ENCODE assay signal across 12 cellular contexts in the genomic region with DNA sequence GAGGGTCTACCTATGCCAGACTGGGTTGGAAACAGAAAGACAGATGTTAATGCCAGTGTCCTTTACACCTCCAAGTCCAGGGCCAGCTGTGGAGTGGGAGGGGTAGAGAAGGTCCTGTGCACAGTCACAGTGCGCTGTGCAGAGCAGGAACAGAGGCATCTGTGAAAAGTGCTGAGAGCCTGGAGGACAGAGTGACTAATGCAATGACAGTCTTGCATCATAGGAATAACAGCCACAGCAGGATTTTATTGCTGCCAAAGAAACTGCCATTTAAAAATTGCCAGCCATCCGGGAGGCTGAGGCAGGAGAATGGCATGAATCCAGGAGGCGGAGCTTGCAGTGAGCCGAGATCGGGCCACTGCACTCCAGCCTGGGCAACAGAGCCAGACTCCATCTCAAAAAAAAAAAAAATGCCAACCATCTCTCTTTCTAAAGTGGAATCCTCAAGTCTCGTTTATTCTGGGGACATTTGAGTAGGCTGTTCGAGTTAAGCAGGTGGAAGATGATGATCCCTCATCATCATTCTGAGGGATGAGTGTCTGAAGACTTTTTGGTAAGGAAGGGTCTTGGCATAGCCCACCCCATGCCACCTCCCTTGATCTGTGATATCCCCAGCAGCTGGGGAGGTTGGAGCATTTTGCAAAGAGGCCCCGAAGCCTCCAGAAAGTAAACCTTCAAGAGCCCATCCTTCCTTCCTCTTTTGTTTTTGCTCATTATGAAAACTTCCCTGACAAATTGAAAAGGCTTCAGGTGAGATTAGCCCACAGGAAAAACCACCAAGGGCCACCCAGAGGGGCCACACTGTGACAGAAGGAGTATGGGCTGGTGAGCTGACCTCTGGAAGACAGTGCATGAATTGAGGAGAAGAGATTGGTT. TPM values are rescaled to one million over a fixed set of nuclear protein-coding genes. Genes with fewer than 3 reads are reported as not detected.
DNase-seq lines count a peak whose midpoint lies in the region; ATAC-seq, FAIRE-seq and TF ChIP-seq lines count a peak whose summit lies in the region.
"Had no signal": no experiment of that assay in that cellular context is flagged by ENCODE, and none has a peak within 500 bp of the region (broad histone marks: within the 10 kb centered on the region; RNA-seq: fewer than 3 reads in every experiment).

No MANE protein-coding gene starts in this region.

- no peak overlapping the region for H3K27ac ChIP-seq in breast epithelium
- no peak overlapping the region for H3K27ac ChIP-seq in hepatocyte

- H3K27me3 ChIP-seq in breast epithelium (no peaks in the 10 kb centered on the region), hepatocyte (peaks cover 5% of the 10 kb centered on the region)

- H3K36me3 ChIP-seq in breast epithelium (no peaks in the 10 kb centered on the region), hepatocyte (replicated peaks; ENCODE audit: insufficient read depth, low read depth) (no peaks in the 10 kb centered on the region)
- H3K36me3 ChIP-seq: HAP-1 had no signal

- no TSS peak for BruUV-seq in MCF 10A (replicated peaks; lab: Mats Ljungman, UMichigan)

- no peak for TF ChIP-seq POLR2A in breast epithelium (IDR thresholded peaks at IDR 0.05)

- H3K27ac Mint-ChIP-seq in MCF 10A (ENCODE audit: low read depth, unreplicated experiment) = no peak overlapping the region

- no peak overlapping the region for H2AFZ ChIP-seq in hepatocyte

- no peak for ATAC-seq in GM19328 (IDR thresholded peaks at IDR 0.05; ENCODE audit: unreplicated experiment)

- H3K36me3 Mint-ChIP-seq in MCF 10A (ENCODE audit: insufficient read depth, unreplicated experiment) = no peaks in the 10 kb centered on the region

- no peaks in the 10 kb centered on the region for H3K9me2 ChIP-seq in hepatocyte (replicated peaks; ENCODE audit: insufficient read depth)

- H3K9me3 ChIP-seq in breast epithelium = no peaks in the 10 kb centered on the region
- H3K9me3 ChIP-seq in hepatocyte (ENCODE audit: low read depth) = no peaks in the 10 kb centered on the region
- H3K9me3 ChIP-seq: HAP-1 had no signal

- no peaks in the 10 kb centered on the region for H3K79me2 ChIP-seq in hepatocyte

- CTCF ChIA-PET in MCF 10A (lab: Yijun Ruan, JAX) = interaction anchor here (0.9 to 1.0 kb wide), 3 partner anchors 9 to 146 kb away, joined by 3 to 4 read pairs (median 3); a partner anchor contains a TSS

- H3K4me1 ChIP-seq in breast epithelium (no peaks in the 10 kb centered on the region), hepatocyte (ENCODE audit: insufficient read depth) (peaks cover 3% of the 10 kb centered on the region)
- H3K4me1 ChIP-seq: HAP-1 had no signal

- no peaks in the 10 kb centered on the region for H3K4me1 Mint-ChIP-seq in MCF 10A (ENCODE audit: insufficient read depth, unreplicated experiment)

- H3K9me3 Mint-ChIP-seq in MCF 10A (ENCODE audit: unreplicated experiment) = no peaks in the 10 kb centered on the region

- no peak overlapping the region for H3K4me3 ChIP-seq in breast epithelium
- H3K4me3 ChIP-seq in hepatocyte = no peak overlapping the region
- H3K4me3 ChIP-seq: HAP-1 had no signal

- WGBS in hepatocyte (ENCODE audit: low lambda C conversion rate, missing lambda C conversion rate) = 73% methylated on average over 8 of the region's 8 CpGs

- H3K4me3 Mint-ChIP-seq in MCF 10A (ENCODE audit: unreplicated experiment) = no peak overlapping the region

- H3K4me2 ChIP-seq in hepatocyte = no peak overlapping the region

- intact Hi-C loops in MCF 10A (cut with micrococcal nuclease) = no loop called here
- intact Hi-C loops in breast epithelium (cut with DNase I; ENCODE audit: low total_unique reads) = no loop called here

- peak; percentile 74 for DNase-seq in MCF 10A (ENCODE audit: unreplicated experiment)
- no peak for DNase-seq in breast epithelium (ENCODE audit: low spot score in 2 of 2)
- peak; percentile 31 for DNase-seq in RKO (ENCODE audit: low spot score)
- peak; percentile 66 for DNase-seq in hepatocyte (ENCODE audit: low spot score)
- peak; percentile 73 for DNase-seq in urothelium cell line (ENCODE audit: low spot score)
- DNase-seq in COLO829 (ENCODE audit: low spot score) = no peak
- no peak for DNase-seq in activated CD4-positive, alpha-beta T cell treated with anti-CD3 and anti-CD28 coated beads, Interleukin-2, amount 50 U/mL, for 1 hour
- DNase-seq: posterior cingulate gyrus had no signal

- POLR2A ChIA-PET in MCF 10A (lab: Yijun Ruan, JAX) = interaction anchor here (1.2 kb wide), 1 partner anchor 25 kb away, joined by 3 read pairs; no protein-coding TSS in a partner anchor

- no peak for FAIRE-seq in urothelium cell line (lab: Jason Lieb, UNC)
- FAIRE-seq: colon had no signal

- H3K27me3 Mint-ChIP-seq in MCF 10A (ENCODE audit: insufficient read depth, unreplicated experiment) = peaks cover 13% of the 10 kb centered on the region

- H4K20me1 ChIP-seq in hepatocyte (ENCODE audit: insufficient read depth, poor library complexity, severe bottlenecking) = no peaks in the 10 kb centered on the region

- TF ChIP-seq CTCF in MCF 10A (IDR thresholded peaks at IDR 0.05; ENCODE audit: unreplicated experiment) = no peak
- TF ChIP-seq CTCF in breast epithelium (IDR thresholded peaks at IDR 0.05) = no peak
- no peak for TF ChIP-seq CTCF in hepatocyte (IDR thresholded peaks at IDR 0.05; ENCODE audit: poor library complexity)

RNA-seq across cellular contexts. Expression of a gene that starts 7.7 kb away (rescaled TPM):
- total RNA-seq in MCF 10A (2022) (not detected in 2 replicates), breast epithelium (1 to 10 TPM; 1.3 to 2.2 (median 2.0) TPM), hepatocyte (0.04 and 0.23 TPM in 2 replicates)
- not detected in 2 replicates for polyA plus RNA-seq in hepatocyte
- polyA plus RNA-seq: BJ had no signal

RNA-seq across cellular contexts. Expression of a gene that starts 9.1 kb away (rescaled TPM):
- total RNA-seq in MCF 10A (2022) (not detected in 2 replicates), breast epithelium (under 1 TPM; 0.73 to 0.98 (median 0.96) TPM), hepatocyte (0.07 TPM in 1 of 2 replicates, not detected in the other)
- not detected in 2 replicates for polyA plus RNA-seq in hepatocyte
- polyA plus RNA-seq: BJ had no signal

RNA-seq across cellular contexts. Expression of a gene that starts 45.4 kb away (rescaled TPM):
- not detected in 2 replicates for total RNA-seq in MCF 10A (2022)
- total RNA-seq in breast epithelium = 1 to 10 TPM; 3.8 to 9.2 (median 4.1) TPM
- 1.5 and 3.1 TPM in 2 replicates for total RNA-seq in hepatocyte
- 1.6 and 4.0 TPM in 2 replicates for polyA plus RNA-seq in hepatocyte
- polyA plus RNA-seq: BJ had no signal

Comparison
In these comparisons a context has a peak if more than half of its experiments do, and no peak if none do; other contexts are left out.
1. DNase-seq: peak in MCF 10A (single experiment), RKO (single experiment), hepatocyte (single experiment) and urothelium cell line (single experiment); none in breast epithelium (0 of 2), COLO829 (single experiment) and activated CD4-positive, alpha-beta T cell treated with anti-CD3 and anti-CD28 coated beads, Interleukin-2, amount 50 U/mL, for 1 hour (single experiment).